Comparison of ENCODE assay signal across 12 cellular contexts in genomic region chr14:89625988-89626806, GRCh38.
A peak's percentile ranks its signal among the peaks of the same experiment; 100 is the strongest.
DNase-seq lines count a peak whose midpoint lies in the region; ATAC-seq lines count a peak whose summit lies in the region.
"Had no signal": no experiment of that assay in that cellular context is flagged by ENCODE, and none has a peak within 500 bp of the region (broad histone marks: within the 10 kb centered on the region; RNA-seq: fewer than 3 reads in every experiment).

No MANE protein-coding gene starts in this region.

- H3K79me1 ChIP-seq in mesenchymal stem cell (replicated peaks; ENCODE audit: low read length, poor library complexity, severe bottlenecking) = no peaks in the 10 kb centered on the region

- H4K91ac ChIP-seq in mesenchymal stem cell (ENCODE audit: low read length) = no peak overlapping the region

- no peak overlapping the region for H2BK12ac ChIP-seq in mesenchymal stem cell (ENCODE audit: low read length in 2 of 2)

- DNase-seq in NCI-H510A treated with DMSO at 0.1 percent for 48 hours (lab: John Stamatoyannopoulos, UW) = peak; percentile 44
- DNase-seq in NCI-H510A (lab: John Stamatoyannopoulos, UW) = no peak
- peak; percentile 0 for DNase-seq in OCI-M1 (lab: John Stamatoyannopoulos, UW)
- no peak for DNase-seq in mesenchymal stem cell
- no peak for DNase-seq in left ventricle myocardium superior
- DNase-seq: activated CD4-positive, alpha-beta T cell treated with anti-CD3 and anti-CD28 coated beads for 4 hours; HFFc6; NCI-H1694; nephron progenitor cell had no signal

- H4K8ac ChIP-seq in mesenchymal stem cell (ENCODE audit: low read length) = no peak overlapping the region

- H3K36me3 ChIP-seq in mesenchymal stem cell (ENCODE audit: control insufficient read depth in 1 of 2, insufficient read depth in 2 of 2, low read depth in 1 of 2, low read length in 2 of 2) = no peaks in the 10 kb centered on the region

- 83% methylated on average over 7 of the region's 8 CpGs for WGBS in mesenchymal stem cell

- peaks cover 16% of the 10 kb centered on the region for H3K4me1 ChIP-seq in mesenchymal stem cell (ENCODE audit: control insufficient read depth, insufficient read depth, low read depth, low read length)

- H2AK5ac ChIP-seq in mesenchymal stem cell (ENCODE audit: low read length, severe bottlenecking) = peak overlapping the region; percentile 38

- peak overlapping the region; percentile 24 for H3K27ac ChIP-seq in mesenchymal stem cell (ENCODE audit: low read length, poor library complexity, severe bottlenecking)

- no peak overlapping the region for H3K18ac ChIP-seq in mesenchymal stem cell (ENCODE audit: low read depth in 1 of 2, low read length in 2 of 2)

- no peak overlapping the region for H3K14ac ChIP-seq in mesenchymal stem cell (ENCODE audit: low read length in 2 of 2)

- H2BK15ac ChIP-seq in mesenchymal stem cell (ENCODE audit: low read depth, poor library complexity, severe bottlenecking) = no peak overlapping the region

- H3K4me2 ChIP-seq in mesenchymal stem cell (ENCODE audit: low read length, poor library complexity, severe bottlenecking) = no peak overlapping the region

- no peak overlapping the region for H2BK120ac ChIP-seq in mesenchymal stem cell (ENCODE audit: low read depth, low read length)

- intact Hi-C loops in left ventricle myocardium superior (cut with micrococcal nuclease) = no loop called here

- no peak overlapping the region for H3K23ac ChIP-seq in mesenchymal stem cell (ENCODE audit: low read length in 2 of 2)

- H3K27me3 ChIP-seq in mesenchymal stem cell (ENCODE audit: control insufficient read depth in 1 of 2, insufficient read depth in 1 of 2, low read length in 2 of 2) = peaks cover 0 to 4% of the 10 kb centered on the region in 2 experiments

- no peak overlapping the region for H3K4me3 ChIP-seq in mesenchymal stem cell (ENCODE audit: insufficient read depth in 1 of 2, low read depth in 1 of 2, low read length in 2 of 2)

- no peaks in the 10 kb centered on the region for H3K9me3 ChIP-seq in mesenchymal stem cell (ENCODE audit: control insufficient read depth, low read length)

- ATAC-seq in GM21381 (IDR thresholded peaks at IDR 0.05; ENCODE audit: unreplicated experiment) (peak; percentile 47), HG02642 (IDR thresholded peaks at IDR 0.05; ENCODE audit: poor library complexity, unreplicated experiment) (no peak), HG02798 (IDR thresholded peaks at IDR 0.05; ENCODE audit: poor library complexity, unreplicated experiment) (no peak), left ventricle myocardium superior (no peak)

- H3K9ac ChIP-seq in mesenchymal stem cell (ENCODE audit: low read length) = no peak overlapping the region

- no peak overlapping the region for H2AFZ ChIP-seq in mesenchymal stem cell (ENCODE audit: low read depth, low read length)

- no peak overlapping the region for H3K4ac ChIP-seq in mesenchymal stem cell (ENCODE audit: low read depth in 1 of 2, low read length in 2 of 2)

- no peak overlapping the region for H2BK5ac ChIP-seq in mesenchymal stem cell (ENCODE audit: low read depth, low read length, poor library complexity, severe bottlenecking)

Comparison
In these comparisons a context has a peak if more than half of its experiments do, and no peak if none do; other contexts are left out.
1. DNase-seq: peak in NCI-H510A treated with DMSO at 0.1 percent for 48 hours (single experiment) and OCI-M1 (single experiment); none in NCI-H510A (single experiment), mesenchymal stem cell (single experiment) and left ventricle myocardium superior (single experiment).